1 cellular context compared by ENCODE assay signal in genomic region chr5:76404694-76405306, GRCh38.
TF ChIP-seq lines count a peak whose summit lies in the region.

No MANE protein-coding gene starts in this region.

TF ChIP-seq in GM12878, 131 proteins besides CTCF, POLR2A, EP300 and RAD21 (continued from another document):
- no peak for TF ChIP-seq MTA3 (IDR thresholded peaks at IDR 0.05; ENCODE audit: borderline replicate concordance, low read length)
- no peak for TF ChIP-seq NFXL1 (IDR thresholded peaks at IDR 0.05; ENCODE audit: borderline replicate concordance)
- TF ChIP-seq CHD4 (IDR thresholded peaks at IDR 0.05): no peak
- TF ChIP-seq PRDM15 (CRISPR knock-in tag; IDR thresholded peaks at IDR 0.05): no peak
- TF ChIP-seq KAT2A (conservative IDR thresholded peaks at IDR 0.05; ENCODE audit: control insufficient read depth, low read depth, low read length): no peak
- TF ChIP-seq CREM (IDR thresholded peaks at IDR 0.05; ENCODE audit: low read depth): no peak
- TF ChIP-seq MEF2A (IDR thresholded peaks at IDR 0.05; ENCODE audit: insufficient read depth, low read depth, low read length): no peak
- TF ChIP-seq STAT3 (IDR thresholded peaks at IDR 0.05; ENCODE audit: low read depth, low read length): no peak
- TF ChIP-seq CBX5 (IDR thresholded peaks at IDR 0.05; ENCODE audit: low read depth): no peak
- TF ChIP-seq ATF7 (IDR thresholded peaks at IDR 0.05; ENCODE audit: low read depth): no peak; the same call in 1 of the 2 replicates
- TF ChIP-seq IRF4 (IDR thresholded peaks at IDR 0.05; ENCODE audit: low read depth, low read length): no peak
- TF ChIP-seq CBFB (IDR thresholded peaks at IDR 0.05; ENCODE audit: low read depth): no peak
- TF ChIP-seq USF2 (IDR thresholded peaks at IDR 0.05; ENCODE audit: borderline replicate concordance, low read depth, low read length): no peak
- no peak for TF ChIP-seq KDM1A (IDR thresholded peaks at IDR 0.05; ENCODE audit: borderline replicate concordance)
- TF ChIP-seq TAF1 (IDR thresholded peaks at IDR 0.05; ENCODE audit: borderline replicate concordance, low read depth, low read length): no peak
- no peak for TF ChIP-seq NR2C1 (IDR thresholded peaks at IDR 0.05)
- no peak for TF ChIP-seq SMARCA5 (IDR thresholded peaks at IDR 0.05)
- no peak for TF ChIP-seq TCF12 (IDR thresholded peaks at IDR 0.05; ENCODE audit: low read depth, low read length)
- no peak for TF ChIP-seq SPI1 (IDR thresholded peaks at IDR 0.05; ENCODE audit: borderline replicate concordance, insufficient read depth, low read depth, low read length)
- no peak; the same call in 1 of the 2 replicates for TF ChIP-seq MYB (IDR thresholded peaks at IDR 0.05; ENCODE audit: borderline replicate concordance, low read depth, low read length)
- no peak for TF ChIP-seq E4F1 (IDR thresholded peaks at IDR 0.05; ENCODE audit: borderline replicate concordance, partially characterized antibody)
- no peak for TF ChIP-seq SIX5 (IDR thresholded peaks at IDR 0.05; ENCODE audit: low read depth, low read length, severe bottlenecking)
- peak; percentile 38 for TF ChIP-seq IKZF1 (conservative IDR thresholded peaks at IDR 0.05)
- 0 out of 2 replicates have a peak, but pooled peaks have one; percentile 38 for TF ChIP-seq NFIC (IDR thresholded peaks at IDR 0.05; ENCODE audit: low read depth, low read length)
- TF ChIP-seq HDAC6 (IDR thresholded peaks at IDR 0.05; ENCODE audit: unreplicated experiment): no peak
- TF ChIP-seq RB1 (IDR thresholded peaks at IDR 0.05; ENCODE audit: borderline replicate concordance): no peak
- no peak for TF ChIP-seq PAX5 (IDR thresholded peaks at IDR 0.05; ENCODE audit: borderline replicate concordance, low read depth, low read length)
- no peak for TF ChIP-seq ZNF687 (IDR thresholded peaks at IDR 0.05)
- no peak for TF ChIP-seq POLR2AphosphoS2 (IDR thresholded peaks at IDR 0.05; ENCODE audit: low read depth, low read length)
- no peak for TF ChIP-seq HCFC1 (IDR thresholded peaks at IDR 0.05; ENCODE audit: low read length)
- TF ChIP-seq E2F8 (IDR thresholded peaks at IDR 0.05; ENCODE audit: low read depth, partially characterized antibody): no peak
- no peak for TF ChIP-seq BCL3 (IDR thresholded peaks at IDR 0.05; ENCODE audit: borderline replicate concordance, insufficient read depth, low read depth, low read length, poor library complexity, severe bottlenecking)
- 0 out of 3 replicates have a peak, but pooled peaks of 1 of the 2 experiments have one; percentile 38 for TF ChIP-seq EGR1 (IDR thresholded peaks at IDR 0.05; ENCODE audit: borderline replicate concordance in 1 of 2, low read depth in 2 of 2, low read length in 2 of 2)
- TF ChIP-seq ELK1 (IDR thresholded peaks at IDR 0.05; ENCODE audit: low read depth, low read length): no peak
- TF ChIP-seq NBN (IDR thresholded peaks at IDR 0.05): 0 out of 2 replicates have a peak, but pooled peaks have one; percentile 5
- TF ChIP-seq CHD1 (IDR thresholded peaks at IDR 0.05; ENCODE audit: low read depth, low read length): no peak
- TF ChIP-seq BCL11A (IDR thresholded peaks at IDR 0.05; ENCODE audit: low read depth, low read length): no peak
- no peak for TF ChIP-seq TCF7 (IDR thresholded peaks at IDR 0.05; ENCODE audit: borderline replicate concordance)
- TF ChIP-seq ZSCAN29 (IDR thresholded peaks at IDR 0.05): no peak
- no peak for TF ChIP-seq SMAD5 (IDR thresholded peaks at IDR 0.05; ENCODE audit: low read depth)
- no peak for TF ChIP-seq SREBF2 (IDR thresholded peaks at IDR 0.05; ENCODE audit: low read length)
- no peak for TF ChIP-seq EED (IDR thresholded peaks at IDR 0.05; ENCODE audit: low read depth)
- peak; percentile 21; the same call in 1 of the 2 replicates for TF ChIP-seq POLR2AphosphoS5 (IDR thresholded peaks at IDR 0.05; ENCODE audit: low read length)
